Comparison of ENCODE assay signal across 14 cellular contexts in the genomic region with DNA sequence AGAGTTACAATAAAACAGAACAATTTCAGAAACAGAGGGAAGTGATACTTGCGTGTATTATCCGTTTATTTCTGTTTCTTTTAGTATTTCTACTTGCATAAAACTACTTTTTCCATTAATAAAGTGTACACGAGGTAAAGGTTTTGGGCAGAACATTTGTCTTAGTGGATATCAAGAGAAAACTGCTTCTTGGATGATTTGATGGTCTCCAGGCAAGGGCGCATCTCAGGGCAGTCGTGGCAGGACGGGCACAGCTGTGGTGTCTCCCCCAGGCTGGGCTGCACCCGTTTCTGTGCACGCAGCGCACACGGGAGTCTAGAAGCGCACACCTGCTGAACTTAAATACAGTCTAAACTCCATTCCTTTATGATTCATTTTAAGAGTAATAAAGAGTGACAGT. TPM values are rescaled to one million over a fixed set of nuclear protein-coding genes. Genes with fewer than 3 reads are reported as not detected.
DNase-seq lines count a peak whose midpoint lies in the region; ATAC-seq, FAIRE-seq and TF ChIP-seq lines count a peak whose summit lies in the region.
"Had no signal": no experiment of that assay in that cellular context is flagged by ENCODE, and none has a peak within 500 bp of the region (broad histone marks: within the 10 kb centered on the region; RNA-seq: fewer than 3 reads in every experiment).

No MANE protein-coding gene starts in this region.

- CTCF ChIA-PET in activated CD8-positive, alpha-beta T cell treated with anti-CD3 and anti-CD28 coated beads, Interleukin-2, amount 10 ng/mL, durations not matched to agents 7 days and 5 days (lab: Charles Lee) = no interaction called here

- POLR2A ChIA-PET in activated CD8-positive, alpha-beta T cell treated with anti-CD3 and anti-CD28 coated beads, Interleukin-2, amount 10 ng/mL, durations not matched to agents 7 days and 5 days (lab: Charles Lee) = no interaction called here

- peak overlapping the region; percentile 50; the same call in 1 of the 2 replicates for H3K4me3 ChIP-seq in H7 (ENCODE audit: insufficient read depth, low read depth, low read length)
- H3K4me3 ChIP-seq in iPS-15b (ENCODE audit: low read depth, low read length) = peak overlapping the region; percentile 58
- no peak overlapping the region for H3K4me3 ChIP-seq in pancreas
- peak overlapping the region in 1 of 2 donors; percentile 42 for H3K4me3 ChIP-seq in gastroesophageal sphincter

- no peaks in the 10 kb centered on the region for H3K9me3 ChIP-seq in iPS-15b (ENCODE audit: control insufficient read depth, insufficient read depth, low read length)
- H3K9me3 ChIP-seq in pancreas = no peaks in the 10 kb centered on the region
- peaks cover 0 to 11% (median 0%) of the 10 kb centered on the region in 3 donors for H3K9me3 ChIP-seq in gastroesophageal sphincter

- whole genome bisulfite sequencing in pancreas, 2 donors = 82 to 90% methylated on average over 11 of the region's 11 CpGs
- WGBS in gastroesophageal sphincter (ENCODE audit: low coverage in 1 of 2), 2 donors = 56 to 76% methylated on average over 2 to 11 of the region's 11 CpGs

- DNase-seq in H7 = no peak
- no peak for DNase-seq in activated CD8-positive, alpha-beta T cell treated with anti-CD3 and anti-CD28 coated beads, Interleukin-2, amount 10 ng/mL, durations not matched to agents 7 days and 5 days
- no peak for DNase-seq in osteocyte (ENCODE audit: extremely low spot score, unreplicated experiment)
- no peak for DNase-seq in pancreas
- no peak for DNase-seq in NCI-H226
- no peak for DNase-seq in NCI-H1105 treated with DMSO at 0.1 percent for 48 hours (lab: John Stamatoyannopoulos, UW)
- DNase-seq: activated T-cell treated with anti-CD3 and anti-CD28 coated beads for 4 hours; NCI-H2227 treated with DMSO at 0.1 percent for 48 hours; stimulated activated CD4-positive, alpha-beta T cell treated with anti-CD3 and anti-CD28 coated beads, Interleukin-4, amount 100 ng/mL, for 24 hours; substantia nigra had no signal

- peaks cover 15% of the 10 kb centered on the region for H3K4me1 ChIP-seq in iPS-15b (ENCODE audit: control insufficient read depth, insufficient read depth, low read length)
- H3K4me1 ChIP-seq in pancreas = peaks cover 0 to 15% (median 5%) of the 10 kb centered on the region in 3 donors
- H3K4me1 ChIP-seq in gastroesophageal sphincter = peaks cover 0 to 11% (median 3%) of the 10 kb centered on the region in 3 donors

- no peak for ATAC-seq in activated CD8-positive, alpha-beta T cell treated with anti-CD3 and anti-CD28 coated beads, Interleukin-2, amount 10 ng/mL, durations not matched to agents 7 days and 5 days
- ATAC-seq in pancreas (no peak), gastroesophageal sphincter (no peak)

- no peaks in the 10 kb centered on the region for H3K9me3 Mint-ChIP-seq in activated CD8-positive, alpha-beta T cell treated with anti-CD3 and anti-CD28 coated beads, Interleukin-2, amount 10 ng/mL, durations not matched to agents 7 days and 5 days (ENCODE audit: insufficient read depth)
- H3K9me3 Mint-ChIP-seq in osteocyte (ENCODE audit: unreplicated experiment) = peaks cover 7% of the 10 kb centered on the region

- no peak overlapping the region for H3K27ac Mint-ChIP-seq in activated CD8-positive, alpha-beta T cell treated with anti-CD3 and anti-CD28 coated beads, Interleukin-2, amount 10 ng/mL, durations not matched to agents 7 days and 5 days
- H3K27ac Mint-ChIP-seq in osteocyte (ENCODE audit: unreplicated experiment) = no peak overlapping the region

- H3K27me3 ChIP-seq in H7 (ENCODE audit: control insufficient read depth, insufficient read depth, low read length) = peaks cover 17% of the 10 kb centered on the region
- peaks cover 15% of the 10 kb centered on the region for H3K27me3 ChIP-seq in iPS-15b (ENCODE audit: control insufficient read depth, insufficient read depth, low read length)
- H3K27me3 ChIP-seq in pancreas = peaks cover 0 to 6% (median 0%) of the 10 kb centered on the region in 4 donors
- peaks cover 55% of the 10 kb centered on the region for H3K27me3 ChIP-seq in gastroesophageal sphincter

- intact Hi-C loops in pancreas (cut with DNase I) = no loop called here

- H3K4me1 Mint-ChIP-seq in activated CD8-positive, alpha-beta T cell treated with anti-CD3 and anti-CD28 coated beads, Interleukin-2, amount 10 ng/mL, durations not matched to agents 7 days and 5 days (ENCODE audit: low read depth) = peaks cover 32% of the 10 kb centered on the region
- H3K4me1 Mint-ChIP-seq in osteocyte (ENCODE audit: unreplicated experiment) = peaks cover 8% of the 10 kb centered on the region

- no peak for TF ChIP-seq POLR2A in gastroesophageal sphincter (IDR thresholded peaks at IDR 0.05)

- H3K36me3 Mint-ChIP-seq in activated CD8-positive, alpha-beta T cell treated with anti-CD3 and anti-CD28 coated beads, Interleukin-2, amount 10 ng/mL, durations not matched to agents 7 days and 5 days (ENCODE audit: low read depth) = peaks cover 2% of the 10 kb centered on the region
- peaks cover 5% of the 10 kb centered on the region for H3K36me3 Mint-ChIP-seq in osteocyte (ENCODE audit: unreplicated experiment)

- H3K9ac ChIP-seq in iPS-15b (ENCODE audit: low read depth, low read length) = no peak overlapping the region

- H3K4me3 Mint-ChIP-seq in activated CD8-positive, alpha-beta T cell treated with anti-CD3 and anti-CD28 coated beads, Interleukin-2, amount 10 ng/mL, durations not matched to agents 7 days and 5 days = peak overlapping the region; percentile 11
- H3K4me3 Mint-ChIP-seq in osteocyte (ENCODE audit: unreplicated experiment) = peak overlapping the region; percentile 67

- no peak for FAIRE-seq in pancreas (lab: Jason Lieb, UNC)
- FAIRE-seq: RCC 7860, TTC549 had no signal

- H3K27me3 Mint-ChIP-seq in activated CD8-positive, alpha-beta T cell treated with anti-CD3 and anti-CD28 coated beads, Interleukin-2, amount 10 ng/mL, durations not matched to agents 7 days and 5 days (ENCODE audit: low read depth) = peaks cover 53% of the 10 kb centered on the region
- peaks cover 24% of the 10 kb centered on the region for H3K27me3 Mint-ChIP-seq in osteocyte (ENCODE audit: unreplicated experiment)

- TF ChIP-seq CTCF in osteocyte (IDR thresholded peaks at IDR 0.05) (no peak), pancreas (IDR thresholded peaks at IDR 0.05) (no peak), gastroesophageal sphincter (IDR thresholded peaks at IDR 0.05) (no peak)

- no peaks in the 10 kb centered on the region for H3K36me3 ChIP-seq in H7 (replicated peaks; ENCODE audit: control insufficient read depth, insufficient read depth, low read length)
- H3K36me3 ChIP-seq in iPS-15b (ENCODE audit: control insufficient read depth, insufficient read depth, low read length) = no peaks in the 10 kb centered on the region
- H3K36me3 ChIP-seq in pancreas = no peaks in the 10 kb centered on the region
- H3K36me3 ChIP-seq in gastroesophageal sphincter = no peaks in the 10 kb centered on the region

- no peak overlapping the region for H3K27ac ChIP-seq in pancreas
- no peak overlapping the region for H3K27ac ChIP-seq in gastroesophageal sphincter

- TF ChIP-seq EP300 in gastroesophageal sphincter (IDR thresholded peaks at IDR 0.05) = no peak

RNA-seq across cellular contexts. Expression of a gene that starts 23.4 kb away (rescaled TPM):
- 1.0 and 1.1 TPM in 2 replicates for total RNA-seq in H7 (2014; rRNA removed; shearing (Covaris generic))
- 1 to 10 TPM; 1.4 to 2.2 TPM for total RNA-seq in activated CD8-positive, alpha-beta T cell treated with anti-CD3 and anti-CD28 coated beads, Interleukin-2, amount 10 ng/mL, durations not matched to agents 7 days and 5 days
- total RNA-seq in osteocyte = 1.7 and 1.8 TPM in 2 replicates
- 1 to 10 TPM in 3 of 6 donors, under 1 TPM in 3; 0.69 to 2.5 (median 1.0) TPM for total RNA-seq in pancreas
- polyA plus RNA-seq in pancreas = 1 to 10 TPM; 1.2 to 1.7 TPM
- under 1 TPM in 2 of 4 donors, not detected in 2; 0.35 to 0.67 TPM for total RNA-seq in gastroesophageal sphincter

Comparison
In these comparisons a context has a peak if more than half of its experiments do, and no peak if none do; other contexts are left out.
1. H3K4me3 ChIP-seq: peak in H7 (single experiment) and iPS-15b (single experiment); none in pancreas (0 of 4).